Comparison of ENCODE assay signal across 8 cellular contexts in genomic region chr11:128496684-128497056, GRCh38.
A peak's percentile ranks its signal among the peaks of the same experiment; 100 is the strongest.
DNase-seq lines count a peak whose midpoint lies in the region; ATAC-seq and TF ChIP-seq lines count a peak whose summit lies in the region.

No MANE protein-coding gene starts in this region.

- peaks cover 41 to 46% of the 10 kb centered on the region in 2 donors for H3K36me3 Mint-ChIP-seq in stimulated activated naive B cell treated with anti-CD40 and anti-IgM and Interleukin-4, amounts not matched to agents 10 μg/mL and 1 μg/mL and 100 μg/mL, for 72 hours

- POLR2A ChIA-PET in HCT116 (lab: Charles Lee), result interaction anchor here (0.8 kb wide), 1 partner anchor 48 kb away, joined by 3 read pairs; no protein-coding TSS in a partner anchor
- POLR2A ChIA-PET in OCI-LY7 (lab: Charles Lee), result interaction anchor here (0.6 to 1.6 kb wide), 3 partner anchors 9 to 54 kb away, joined by 3 read pairs; no protein-coding TSS in a partner anchor

- H3K4me3 ChIP-seq in HCT116 (replicated peaks in 1 of 2; ENCODE audit: low read depth in 1 of 2, low read length in 2 of 2), result peak overlapping the region; percentile 6 to 47; a peak in 3 of 4 replicates
- H3K4me3 ChIP-seq in OCI-LY7 (ENCODE audit: low read depth, low read length, poor library complexity, severe bottlenecking), result no peak overlapping the region
- no peak overlapping the region for H3K4me3 ChIP-seq in fibroblast of the aortic adventitia (ENCODE audit: low read depth, low read length)

- CTCF ChIA-PET in HCT116 (lab: Charles Lee), result no interaction called here
- CTCF ChIA-PET in OCI-LY7 (lab: Charles Lee; ENCODE audit: unreplicated experiment), result no interaction called here

- TF ChIP-seq RAD21 in HCT116 (IDR thresholded peaks at IDR 0.05; ENCODE audit: low read depth), result no peak

- H3K79me2 ChIP-seq in HCT116 (ENCODE audit: insufficient read depth, low read length) (peaks cover 5% of the 10 kb centered on the region; the same call in 1 of the 2 replicates), OCI-LY7 (ENCODE audit: insufficient read depth, low read depth, low read length) (peaks cover 100% of the 10 kb centered on the region)

- H3K9me2 ChIP-seq in HCT116 (ENCODE audit: insufficient read depth), result no peaks in the 10 kb centered on the region
- no peaks in the 10 kb centered on the region for H3K9me2 ChIP-seq in OCI-LY7 (ENCODE audit: insufficient read depth, low read length)

- H3K4me1 Mint-ChIP-seq in stimulated activated naive B cell treated with anti-CD40 and anti-IgM and Interleukin-4, amounts not matched to agents 10 μg/mL and 1 μg/mL and 100 μg/mL, for 72 hours, result peaks cover 74 to 93% of the 10 kb centered on the region in 2 donors

- DNase-seq in HCT116 (ENCODE audit: low read depth, low spot score) (no peak), OCI-LY7 (ENCODE audit: low spot score) (no peak), fibroblast of the aortic adventitia (ENCODE audit: low read depth) (peak; percentile 40), amniotic stem cell (lab: John Stamatoyannopoulos, UW) (no peak), DMS53 treated with DMSO at 0.1 percent for 48 hours (lab: John Stamatoyannopoulos, UW; ENCODE audit: unreplicated experiment) (no peak), HCEC 1CT (no peak)
- DNase-seq in stimulated activated naive B cell treated with anti-CD40 and anti-IgM and Interleukin-4, amounts not matched to agents 10 μg/mL and 1 μg/mL and 100 μg/mL, for 72 hours, result no peak

- H3K9me3 Mint-ChIP-seq in stimulated activated naive B cell treated with anti-CD40 and anti-IgM and Interleukin-4, amounts not matched to agents 10 μg/mL and 1 μg/mL and 100 μg/mL, for 72 hours, result peaks cover 0 to 4% of the 10 kb centered on the region in 2 donors

- H3K4me1 ChIP-seq in HCT116 (ENCODE audit: control insufficient read depth in 1 of 2, insufficient read depth in 2 of 2, low read length in 2 of 2), result peaks cover 21 to 44% of the 10 kb centered on the region in 2 experiments
- H3K4me1 ChIP-seq in OCI-LY7 (ENCODE audit: insufficient read depth, low read length, poor library complexity, severe bottlenecking), result peaks cover 100% of the 10 kb centered on the region

- H3K27me3 Mint-ChIP-seq in stimulated activated naive B cell treated with anti-CD40 and anti-IgM and Interleukin-4, amounts not matched to agents 10 μg/mL and 1 μg/mL and 100 μg/mL, for 72 hours, result no peaks in the 10 kb centered on the region

- peak overlapping the region; percentile 56 for H3K9ac ChIP-seq in HCT116 (ENCODE audit: low read length)

- TF ChIP-seq CTCF in HCT116 (IDR thresholded peaks at IDR 0.05 in 2 of 3, conservative IDR thresholded peaks at IDR 0.05 in 1 of 3; ENCODE audit: borderline replicate concordance in 1 of 3, insufficient read depth in 1 of 3, low read depth in 2 of 3, low read length in 2 of 3) (no peak), OCI-LY7 (conservative IDR thresholded peaks at IDR 0.05; ENCODE audit: low read length) (no peak), fibroblast of the aortic adventitia (IDR thresholded peaks at IDR 0.05; ENCODE audit: insufficient read depth, low read length) (no peak)

- H3K27ac ChIP-seq in HCT116 (ENCODE audit: low read depth, low read length) (peak overlapping the region; percentile 67), OCI-LY7 (ENCODE audit: low read depth, low read length, poor library complexity, severe bottlenecking) (peak overlapping the region; percentile 32)

- no peaks in the 10 kb centered on the region for H3K36me3 ChIP-seq in HCT116 (ENCODE audit: control insufficient read depth in 1 of 2, insufficient read depth in 2 of 2, low read length in 2 of 2)
- peaks cover 99% of the 10 kb centered on the region for H3K36me3 ChIP-seq in OCI-LY7 (ENCODE audit: insufficient read depth, low read length)

- no peaks in the 10 kb centered on the region for H3K27me3 ChIP-seq in HCT116 (ENCODE audit: insufficient read depth, low read length)

- intact Hi-C loops in HCT116 (cut with micrococcal nuclease) (loop anchor here (2.0 kb wide), 2 partner anchors 26 to 48 kb away; no protein-coding TSS in a partner anchor), OCI-LY7 (cut with micrococcal nuclease; ENCODE audit: unreplicated experiment) (no loop called here)

- H3K4me3 Mint-ChIP-seq in stimulated activated naive B cell treated with anti-CD40 and anti-IgM and Interleukin-4, amounts not matched to agents 10 μg/mL and 1 μg/mL and 100 μg/mL, for 72 hours, result peak overlapping the region; percentile 52 to 63

- TF ChIP-seq POLR2A in HCT116 (IDR thresholded peaks at IDR 0.05; ENCODE audit: borderline replicate concordance, extremely low read depth, insufficient read depth, insufficient read length), result no peak

- ATAC-seq in HCT116 (peak; percentile 78), HG02981 (IDR thresholded peaks at IDR 0.05; ENCODE audit: unreplicated experiment) (no peak)
- ATAC-seq in stimulated activated naive B cell treated with anti-CD40 and anti-IgM and Interleukin-4, amounts not matched to agents 10 μg/mL and 1 μg/mL and 100 μg/mL, for 72 hours (replicated peaks), result peak in 1 of 2 donors; percentile 17

- H3K9me3 ChIP-seq in HCT116 (ENCODE audit: control insufficient read depth in 1 of 2, insufficient read depth in 1 of 2, low read depth in 1 of 2, low read length in 2 of 2), result no peaks in the 10 kb centered on the region
- no peaks in the 10 kb centered on the region for H3K9me3 ChIP-seq in OCI-LY7 (ENCODE audit: low read length)

- H3K27ac Mint-ChIP-seq in stimulated activated naive B cell treated with anti-CD40 and anti-IgM and Interleukin-4, amounts not matched to agents 10 μg/mL and 1 μg/mL and 100 μg/mL, for 72 hours, result peak overlapping the region; percentile 90

- H2AFZ ChIP-seq in HCT116 (ENCODE audit: low read depth, low read length, poor library complexity, severe bottlenecking) (peak overlapping the region; percentile 24), OCI-LY7 (ENCODE audit: low read length) (no peak overlapping the region)

- H3K4me2 ChIP-seq in HCT116 (ENCODE audit: low read length) (peak overlapping the region; percentile 74), OCI-LY7 (ENCODE audit: low read length) (peak overlapping the region; percentile 52)

- RAD21 ChIA-PET in HCT116 (lab: Charles Lee; ENCODE audit: low non-redundant PET in 1 of 2, low total read pairs in 2 of 2, uncharacterized antibody in 2 of 2, unreplicated experiment in 2 of 2), result no interaction called here

- TSS peak; percentile 72 for BruUV-seq in HCT116 (replicated peaks; lab: Mats Ljungman, UMichigan)
- BruUV-seq in OCI-LY7 (replicated peaks; lab: Mats Ljungman, UMichigan), result no TSS peak

- H4K20me1 ChIP-seq in HCT116 (ENCODE audit: insufficient read depth) (no peaks in the 10 kb centered on the region), OCI-LY7 (ENCODE audit: insufficient read depth, low read length) (peaks cover 77% of the 10 kb centered on the region)

TF ChIP-seq in HCT116, 20 proteins besides CTCF, POLR2A, EP300 and RAD21:
- TF ChIP-seq FOSL1 (IDR thresholded peaks at IDR 0.05; ENCODE audit: low read depth), result 0 out of 2 replicates have a peak, but pooled peaks have one; percentile 69
- peak; percentile 30; the same call in 1 of the 2 replicates for TF ChIP-seq JUND (IDR thresholded peaks at IDR 0.05)
- TF ChIP-seq CEBPB (IDR thresholded peaks at IDR 0.05; ENCODE audit: low read depth), result peak; percentile 95
- no peak for TF ChIP-seq ELF1 (IDR thresholded peaks at IDR 0.05; ENCODE audit: borderline replicate concordance, low read depth)
TF ChIP-seq in HCT116: peak in this region for 3.

Comparison
In these comparisons a context has a peak if more than half of its experiments do, and no peak if none do; other contexts are left out.
1. H3K4me3 ChIP-seq: peak in HCT116 (2 of 2); none in OCI-LY7 (single experiment) and fibroblast of the aortic adventitia (single experiment).